1 cellular context compared by ENCODE assay signal in genomic region chr2:85706604-85707296, GRCh38.
TF ChIP-seq lines count a peak whose summit lies in the region.

No MANE protein-coding gene starts in this region.

TF ChIP-seq in HepG2, 621 proteins besides CTCF, POLR2A, EP300 and RAD21:
- TF ChIP-seq MAZ (IDR thresholded peaks at IDR 0.05; ENCODE audit: borderline replicate concordance, low read depth, low read length) (no peak), MAZ (CRISPR knock-in tag; IDR thresholded peaks at IDR 0.05; ENCODE audit: low read depth) (0 out of 2 replicates have a peak, but pooled peaks have one; percentile 21), ZNF883 (CRISPR knock-in tag; IDR thresholded peaks at IDR 0.05; ENCODE audit: not compliant biosample characterization) (peak; percentile 33), ZNF547 (CRISPR knock-in tag; IDR thresholded peaks at IDR 0.05) (peak; percentile 70; the same call in 1 of the 2 replicates), ZNF615 (CRISPR knock-in tag; IDR thresholded peaks at IDR 0.05; ENCODE audit: borderline replicate concordance) (no peak), ZKSCAN5 (CRISPR knock-in tag; IDR thresholded peaks at IDR 0.05) (no peak)
